Comparison of ENCODE assay signal across 9 cellular contexts in the genomic region with DNA sequence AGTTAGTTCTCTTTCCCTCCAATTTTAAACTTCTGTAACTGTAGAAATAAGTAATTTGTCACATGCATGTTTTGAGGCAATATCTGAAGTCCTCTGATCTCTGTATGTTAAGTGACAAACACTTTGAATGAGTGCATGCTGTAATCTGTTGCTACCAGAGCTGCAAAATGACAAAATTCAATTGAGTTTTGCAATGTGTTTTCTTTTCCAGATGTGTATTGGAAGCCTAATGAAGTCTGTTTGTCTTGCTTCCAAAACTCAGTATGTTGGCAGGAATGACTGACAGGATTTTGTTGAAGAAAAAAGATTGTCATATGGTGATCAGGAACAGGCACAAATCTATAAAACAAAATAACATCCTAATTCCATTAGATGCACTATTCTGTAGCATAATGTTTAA.
"Had no signal": no experiment of that assay in that cellular context is flagged by ENCODE, and none has a peak within 500 bp of the region (broad histone marks: within the 10 kb centered on the region; RNA-seq: fewer than 3 reads in every experiment).

No MANE protein-coding gene starts in this region.

- H3K27ac ChIP-seq: GM23248 had no signal

- ATAC-seq: HCT116, K562 had no signal

- H3K9me3 ChIP-seq: HAP-1 had no signal

- H3K36me3 ChIP-seq: HAP-1 had no signal

- H3K9ac ChIP-seq: GM23248 had no signal

- H3K4me3 ChIP-seq: GM23248, HAP-1, K562 had no signal

- H2AFZ ChIP-seq: GM23248 had no signal

- DNase-seq: GM23248, GOT3, H7, HFFc6, IMR-90, KG1 had no signal
